ENCODE assay signal across 11 cellular contexts in genomic region chr2:9778012-9778411, GRCh38.
DNase-seq lines count a peak whose midpoint lies in the region; ATAC-seq and TF ChIP-seq lines count a peak whose summit lies in the region.
"Had no signal": no experiment of that assay in that cellular context is flagged by ENCODE, and none has a peak within 500 bp of the region (broad histone marks: within the 10 kb centered on the region; RNA-seq: fewer than 3 reads in every experiment).

No MANE protein-coding gene starts in this region.

- H3K4me1 ChIP-seq in cardiac muscle cell (ENCODE audit: low read depth) (peaks cover 3% of the 10 kb centered on the region), transverse colon (peaks cover 0 to 14% (median 5%) of the 10 kb centered on the region in 4 donors)
- H3K4me1 ChIP-seq: psoas muscle had no signal

- TF ChIP-seq CTCF in cardiac muscle cell (IDR thresholded peaks at IDR 0.05; ENCODE audit: low read depth, low read length) (peak; percentile 48), transverse colon (IDR thresholded peaks at IDR 0.05) (peak in 4 of 5 experiments; percentile 30 to 56 (median 38))

- in situ Hi-C loops in transverse colon (cut with MboI; ENCODE audit: low pct_ligation_motif_present in 1 of 4, low pct_unique_long_range_greater_than_20kb in 1 of 4, low sequenced_read_pairs in 3 of 4): no loop called here

- H3K27me3 ChIP-seq in cardiac muscle cell: no peaks in the 10 kb centered on the region
- H3K27me3 ChIP-seq in transverse colon: no peaks in the 10 kb centered on the region
- H3K27me3 ChIP-seq: vagina had no signal

- ATAC-seq in left cardiac atrium (no peak), esophagus mucosa (peak; percentile 58), HG03280 (IDR thresholded peaks at IDR 0.05; ENCODE audit: unreplicated experiment) (no peak)

- no peaks in the 10 kb centered on the region for H3K9me3 ChIP-seq in cardiac muscle cell (ENCODE audit: low read depth)
- no peaks in the 10 kb centered on the region for H3K9me3 ChIP-seq in transverse colon
- H3K9me3 ChIP-seq: psoas muscle, vagina had no signal

- peak in 1 of 2 donors; percentile 43 for DNase-seq in cardiac muscle cell (ENCODE audit: low read depth in 1 of 2, low spot score in 1 of 2)
- no peak for DNase-seq in left cardiac atrium
- DNase-seq in OCI-M1 (lab: John Stamatoyannopoulos, UW): peak; percentile 31
- peak; percentile 46 for DNase-seq in transverse colon
- no peak for DNase-seq in substantia nigra (lab: John Stamatoyannopoulos, UW)
- DNase-seq in NCI-H2107 (lab: John Stamatoyannopoulos, UW): no peak
- DNase-seq: psoas muscle had no signal

- H3K27ac ChIP-seq in cardiac muscle cell (no peak overlapping the region), transverse colon (no peak overlapping the region), substantia nigra (ENCODE audit: low read depth, low read length, poor library complexity, severe bottlenecking) (no peak overlapping the region)
- H3K27ac ChIP-seq: psoas muscle, vagina, VCaP had no signal

- no peak for TF ChIP-seq EP300 in transverse colon (IDR thresholded peaks at IDR 0.05; ENCODE audit: low read depth)

- intact Hi-C loops in left cardiac atrium (cut with DNase I) (no loop called here), transverse colon (cut with DNase I; ENCODE audit: low total_unique reads) (no loop called here)

- WGBS in transverse colon (ENCODE audit: low coverage in 1 of 2), 2 donors: 74 to 100% methylated on average over 1 to 9 of the region's 9 CpGs

- no peaks in the 10 kb centered on the region for H3K36me3 ChIP-seq in cardiac muscle cell
- no peaks in the 10 kb centered on the region for H3K36me3 ChIP-seq in transverse colon
- H3K36me3 ChIP-seq: vagina had no signal

- no peak overlapping the region for H3K4me3 ChIP-seq in cardiac muscle cell
- H3K4me3 ChIP-seq in transverse colon: no peak overlapping the region
- H3K4me3 ChIP-seq: psoas muscle, vagina had no signal

- TF ChIP-seq POLR2A in transverse colon (IDR thresholded peaks at IDR 0.05): no peak

Comparison
In these comparisons a context has a peak if more than half of its experiments do, and no peak if none do; other contexts are left out.
1. DNase-seq: peak in OCI-M1 (single experiment) and transverse colon (single experiment); none in left cardiac atrium (single experiment), substantia nigra (0 of 49) and NCI-H2107 (single experiment).